19 cellular contexts compared by ENCODE assay signal in genomic region chr18:10265560-10266235, GRCh38.
DNase-seq lines count a peak whose midpoint lies in the region; ATAC-seq and TF ChIP-seq lines count a peak whose summit lies in the region.
"Had no signal": no experiment of that assay in that cellular context is flagged by ENCODE, and none has a peak within 500 bp of the region (broad histone marks: within the 10 kb centered on the region; RNA-seq: fewer than 3 reads in every experiment).

No MANE protein-coding gene starts in this region.

- peaks cover 3 to 51% (median 31%) of the 10 kb centered on the region in 11 experiments; a peak in 16 of 22 replicates for H3K9me3 ChIP-seq in BLaER1 treated with 17β-estradiol and CSF1 and Interleukin-3, amounts not matched to agents 10 nM and 100 nM (replicated peaks in 1 of 11)
- H3K9me3 ChIP-seq in left lung: no peaks in the 10 kb centered on the region

- H3K9ac ChIP-seq in BLaER1 treated with 17β-estradiol and CSF1 and Interleukin-3, amounts not matched to agents 10 nM and 100 nM: no peak overlapping the region

- ATAC-seq in left lung (peak; percentile 53), omental fat pad (ENCODE audit: low FRiP score) (no peak), GM18861 (IDR thresholded peaks at IDR 0.05; ENCODE audit: unreplicated experiment) (no peak), left cardiac atrium (no peak)
- ATAC-seq: naive thymus-derived CD8-positive, alpha-beta T cell had no signal

- peaks cover 46 to 82% (median 65%) of the 10 kb centered on the region in 10 experiments for H3K4me1 ChIP-seq in BLaER1 treated with 17β-estradiol and CSF1 and Interleukin-3, amounts not matched to agents 10 nM and 100 nM
- peaks cover 0 to 40% of the 10 kb centered on the region in 2 donors for H3K4me1 ChIP-seq in left lung

- DNase-seq in Kasumi-1 (lab: John Stamatoyannopoulos, UW) (peak; percentile 91 to 96), SKM-1 treated with dmso at 0.1 percent for 144 hours (lab: John Stamatoyannopoulos, UW; ENCODE audit: unreplicated experiment) (peak; percentile 22), left lung (no peak), DMS153 (lab: John Stamatoyannopoulos, UW) (no peak), omental fat pad (ENCODE audit: low spot score) (no peak), left cardiac atrium (no peak)
- DNase-seq: activated CD4-positive, CD25-positive, alpha-beta regulatory T cell treated with anti-CD3 and anti-CD28 coated beads, Interleukin-2, amount 50 U/mL, for 72 hours; activated naive CD8-positive, alpha-beta T cell treated with anti-CD3 and anti-CD28 coated beads for 36 hours; C1 segment of cervical spinal cord; naive thymus-derived CD8-positive, alpha-beta T cell; NCI-H1105 treated with DMSO at 0.1 percent for 48 hours; NCI-H524 treated with DMSO at 0.1 percent for 48 hours; posterior cingulate gyrus; SHP77 treated with DMSO at 0.1 percent for 48 hours; stimulated activated CD4-positive, alpha-beta T cell treated with anti-CD3 and anti-CD28 coated beads, Interleukin-4, amount 100 ng/mL, for 24 hours had no signal

- no peaks in the 10 kb centered on the region for H3K27me3 ChIP-seq in BLaER1 treated with 17β-estradiol and CSF1 and Interleukin-3, amounts not matched to agents 10 nM and 100 nM
- no peaks in the 10 kb centered on the region for H3K27me3 ChIP-seq in left lung
- H3K27me3 ChIP-seq: hepatocyte had no signal

- no peaks in the 10 kb centered on the region for H4K20me1 ChIP-seq in BLaER1 treated with 17β-estradiol and CSF1 and Interleukin-3, amounts not matched to agents 10 nM and 100 nM

- peak overlapping the region in 8 of 11 experiments; percentile 2 to 50 (median 29); a peak in 11 of 22 replicates for H3K27ac ChIP-seq in BLaER1 treated with 17β-estradiol and CSF1 and Interleukin-3, amounts not matched to agents 10 nM and 100 nM
- H3K27ac ChIP-seq in left lung: no peak overlapping the region
- H3K27ac ChIP-seq: hepatocyte had no signal

- H3K4me2 ChIP-seq in BLaER1 treated with 17β-estradiol and CSF1 and Interleukin-3, amounts not matched to agents 10 nM and 100 nM: peak overlapping the region; percentile 42 to 77 (median 63)
- H3K4me2 ChIP-seq: hepatocyte had no signal

- H3K4me3 ChIP-seq in BLaER1 treated with 17β-estradiol and CSF1 and Interleukin-3, amounts not matched to agents 10 nM and 100 nM: no peak overlapping the region
- H3K4me3 ChIP-seq in left lung: no peak overlapping the region
- H3K4me3 ChIP-seq: hepatocyte, lung had no signal

- intact Hi-C loops in left lung (cut with DNase I) (no loop called here), left cardiac atrium (cut with DNase I) (no loop called here)

- TF ChIP-seq CTCF in left lung (IDR thresholded peaks at IDR 0.05) (no peak), omental fat pad (IDR thresholded peaks at IDR 0.05) (no peak)

- H3K36me3 ChIP-seq in BLaER1 treated with 17β-estradiol and CSF1 and Interleukin-3, amounts not matched to agents 10 nM and 100 nM: peaks cover 0 to 9% (median 0%) of the 10 kb centered on the region in 11 experiments; a peak in 1 of 22 replicates
- H3K36me3 ChIP-seq in left lung: no peaks in the 10 kb centered on the region

Comparison
In these comparisons a context has a peak if more than half of its experiments do, and no peak if none do; other contexts are left out.
1. H3K27ac ChIP-seq: peak in BLaER1 treated with 17β-estradiol and CSF1 and Interleukin-3, amounts not matched to agents 10 nM and 100 nM (8 of 11); none in left lung (0 of 2).
2. DNase-seq: peak in Kasumi-1 (2 of 2) and SKM-1 treated with dmso at 0.1 percent for 144 hours (single experiment); none in left lung (0 of 2), DMS153 (single experiment), omental fat pad (single experiment) and left cardiac atrium (single experiment).